25 cellular contexts compared by ENCODE assay signal in genomic region chr3:117444175-117444574, GRCh38.
"Had no signal": no experiment of that assay in that cellular context is flagged by ENCODE, and none has a peak within 500 bp of the region (broad histone marks: within the 10 kb centered on the region; RNA-seq: fewer than 3 reads in every experiment).

No MANE protein-coding gene starts in this region.

- H3K4me3 ChIP-seq: dorsolateral prefrontal cortex, mucosa of descending colon, prostate gland, right atrium auricular region, tibial nerve, uterus had no signal

- H3K9me3 ChIP-seq: mucosa of descending colon, prostate gland, right atrium auricular region, tibial nerve, uterus had no signal

- H3K4me1 ChIP-seq: prostate gland, right atrium auricular region, tibial nerve, uterus had no signal

- H3K36me3 ChIP-seq: brain microvascular endothelial cell, prostate gland, right atrium auricular region, tibial nerve, uterus had no signal

- H3K27ac ChIP-seq: brain microvascular endothelial cell, dorsolateral prefrontal cortex, epithelial cell of prostate, prostate gland, right atrium auricular region, tibial nerve, uterus had no signal

- ATAC-seq: mucosa of descending colon; stimulated activated naive CD8-positive, alpha-beta T cell treated with anti-CD3 and anti-CD28 coated beads, Interleukin-15, Interleukin-2, amounts not matched to agents 100 U/mL and 50 U/mL, for 24 hours had no signal

- H3K27me3 ChIP-seq: brain microvascular endothelial cell, dorsolateral prefrontal cortex, right atrium auricular region, tibial nerve, uterus had no signal

- DNase-seq: activated CD4-positive, alpha-beta T cell treated with anti-CD3 and anti-CD28 coated beads, Interleukin-2, amount 10 ng/mL, durations not matched to agents 7 days and 5 days; activated CD4-positive, CD25-positive, alpha-beta regulatory T cell; activated CD8-positive, alpha-beta memory T cell treated with anti-CD3 and anti-CD28 coated beads for 24 hours; activated CD8-positive, alpha-beta memory T cell treated with anti-CD3 and anti-CD28 coated beads, Interleukin-2, amount 50 U/mL, for 48 hours; activated effector memory CD4-positive, alpha-beta T cell treated with Interleukin-2 at 50 U/mL for 16 hours; activated naive CD4-positive, alpha-beta T cell treated with anti-CD3 and anti-CD28 coated beads, Interleukin-2, amount 50 U/mL, for 16 hours; activated T-cell treated with anti-CD3 and anti-CD28 coated beads, Interleukin-2, amount 50 U/mL, for 48 hours; aorta; brain microvascular endothelial cell; central memory CD4-positive, alpha-beta T cell; dorsolateral prefrontal cortex; endodermal cell; foreskin fibroblast; naive B cell; stimulated activated CD4-positive, alpha-beta T cell treated with anti-CD3 and anti-CD28 coated beads, Interleukin-12 subunit alpha, Interleukin-12 subunit beta, amount 100 ng/mL, for 4 hours; stimulated activated CD4-positive, alpha-beta T cell treated with anti-CD3 and anti-CD28 coated beads, Interleukin-1b, Interleukin-23, amount 100 ng/mL, for 48 hours; stimulated activated CD8-positive, alpha-beta memory T cell treated with anti-CD3 and anti-CD28 coated beads, Interleukin-4, amount 100 ng/mL, for 48 hours; stimulated activated naive CD8-positive, alpha-beta T cell treated with anti-CD3 and anti-CD28 coated beads, Interleukin-15, Interleukin-2, amounts not matched to agents 100 U/mL and 50 U/mL, for 24 hours; substantia nigra; uterus had no signal
